Comparison of ENCODE assay signal across 12 cellular contexts in the genomic region with DNA sequence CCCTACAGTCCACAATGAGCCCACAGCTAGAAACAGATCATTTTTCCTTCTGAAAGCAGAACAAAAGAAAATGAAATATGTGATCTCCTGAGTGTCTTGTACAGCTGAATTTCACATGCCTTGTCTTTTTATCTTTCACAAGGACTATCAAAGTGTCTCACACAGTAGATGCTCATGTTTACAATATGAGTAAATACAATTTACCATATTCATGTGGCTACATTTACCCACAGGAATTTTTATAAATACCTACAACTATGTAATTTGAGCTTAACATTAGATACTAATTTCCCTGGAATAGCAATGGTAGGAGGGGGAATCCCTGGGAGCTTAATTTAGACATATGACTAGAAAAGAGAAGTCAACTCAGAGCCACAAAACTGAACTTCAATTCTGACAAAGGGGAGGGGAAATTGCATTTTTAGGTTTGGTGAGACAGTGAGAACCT.
DNase-seq lines count a peak whose midpoint lies in the region; ATAC-seq, FAIRE-seq and TF ChIP-seq lines count a peak whose summit lies in the region.
"Had no signal": no experiment of that assay in that cellular context is flagged by ENCODE, and none has a peak within 500 bp of the region (broad histone marks: within the 10 kb centered on the region; RNA-seq: fewer than 3 reads in every experiment).

No MANE protein-coding gene starts in this region.

- H3K4me3 ChIP-seq in astrocyte (ENCODE audit: insufficient read depth, low read depth, low read length): no peak overlapping the region
- no peak overlapping the region for H3K4me3 ChIP-seq in esophagus muscularis mucosa
- H3K4me3 ChIP-seq: SK-N-MC had no signal

- H3K4me1 ChIP-seq in astrocyte (ENCODE audit: insufficient read depth, low read length): peaks cover 10% of the 10 kb centered on the region
- H3K4me1 ChIP-seq in esophagus muscularis mucosa: no peaks in the 10 kb centered on the region

- FAIRE-seq in astrocyte (lab: Jason Lieb, UNC): peak; percentile 47

- no peaks in the 10 kb centered on the region for H3K79me2 ChIP-seq in astrocyte (ENCODE audit: insufficient read depth, low read length)

- TF ChIP-seq CTCF in AG09319 (IDR thresholded peaks at IDR 0.05; ENCODE audit: low read depth, low read length): no peak
- no peak for TF ChIP-seq CTCF in astrocyte (IDR thresholded peaks at IDR 0.05; ENCODE audit: insufficient read depth, low read depth, low read length)
- no peak for TF ChIP-seq CTCF in esophagus muscularis mucosa (IDR thresholded peaks at IDR 0.05)

- H3K27ac ChIP-seq in astrocyte (ENCODE audit: low read depth, low read length): peak overlapping the region; percentile 11
- no peak overlapping the region for H3K27ac ChIP-seq in esophagus muscularis mucosa (replicated peaks in 1 of 4)
- H3K27ac ChIP-seq: C4-2B, SK-N-MC had no signal

- H3K4me3 Mint-ChIP-seq in astrocyte (ENCODE audit: unreplicated experiment): no peak overlapping the region
- H3K4me3 Mint-ChIP-seq: activated naive CD8-positive, alpha-beta T cell; immature natural killer cell had no signal

- H3K36me3 ChIP-seq in astrocyte (ENCODE audit: insufficient read depth, low read length): no peaks in the 10 kb centered on the region
- H3K36me3 ChIP-seq in esophagus muscularis mucosa: no peaks in the 10 kb centered on the region

- intact Hi-C loops in left ventricle myocardium superior (cut with micrococcal nuclease): no loop called here
- intact Hi-C loops in esophagus muscularis mucosa (cut with DNase I): no loop called here

- peak; percentile 37 for DNase-seq in AG09319 (ENCODE audit: extremely low read depth, low read depth)
- DNase-seq in astrocyte (ENCODE audit: low read depth): peak; percentile 85
- no peak for DNase-seq in left ventricle myocardium superior
- no peak for DNase-seq in esophagus muscularis mucosa (ENCODE audit: extremely low spot score)
- DNase-seq in GM19240 (ENCODE audit: insufficient read length, low spot score): no peak
- no peak for DNase-seq in stimulated activated CD4-positive, alpha-beta T cell treated with anti-CD3 and anti-CD28 coated beads, Interleukin-15, amount 100 ng/mL, for 24 hours
- DNase-seq: immature natural killer cell had no signal

- no peaks in the 10 kb centered on the region for H3K27me3 ChIP-seq in astrocyte (ENCODE audit: insufficient read depth, low read length)
- no peaks in the 10 kb centered on the region for H3K27me3 ChIP-seq in esophagus muscularis mucosa

- peaks cover 2% of the 10 kb centered on the region for H3K9me3 Mint-ChIP-seq in astrocyte (ENCODE audit: unreplicated experiment)

- H2AFZ ChIP-seq in astrocyte (ENCODE audit: low read depth, low read length): no peak overlapping the region

- no peak overlapping the region for H3K27ac Mint-ChIP-seq in astrocyte (ENCODE audit: unreplicated experiment)
- H3K27ac Mint-ChIP-seq: activated naive CD8-positive, alpha-beta T cell; immature natural killer cell had no signal

- peaks cover 12% of the 10 kb centered on the region for H3K4me1 Mint-ChIP-seq in astrocyte (ENCODE audit: low read depth, unreplicated experiment)
- H3K4me1 Mint-ChIP-seq: immature natural killer cell had no signal

- no peak for TF ChIP-seq POLR2A in esophagus muscularis mucosa (IDR thresholded peaks at IDR 0.05; ENCODE audit: low read depth)

- H3K9ac ChIP-seq in astrocyte (ENCODE audit: low read length): peak overlapping the region; percentile 38

- H3K9me3 ChIP-seq in astrocyte (ENCODE audit: insufficient read depth, low read depth, low read length): no peaks in the 10 kb centered on the region
- no peaks in the 10 kb centered on the region for H3K9me3 ChIP-seq in esophagus muscularis mucosa

- H3K36me3 Mint-ChIP-seq in astrocyte (ENCODE audit: low read depth, unreplicated experiment): no peaks in the 10 kb centered on the region
- H3K36me3 Mint-ChIP-seq: activated naive CD8-positive, alpha-beta T cell; immature natural killer cell had no signal

- no peaks in the 10 kb centered on the region for H3K27me3 Mint-ChIP-seq in astrocyte (ENCODE audit: low read depth, unreplicated experiment)

- no peaks in the 10 kb centered on the region for H4K20me1 ChIP-seq in astrocyte (ENCODE audit: insufficient read depth, low read length)

- ATAC-seq in GM19452 (IDR thresholded peaks at IDR 0.05; ENCODE audit: unreplicated experiment) (peak; percentile 49), HG03097 (IDR thresholded peaks at IDR 0.05; ENCODE audit: low FRiP score, unreplicated experiment) (peak; percentile 27), left ventricle myocardium superior (no peak)

- no peak for TF ChIP-seq EP300 in esophagus muscularis mucosa (IDR thresholded peaks at IDR 0.05)

- H3K4me2 ChIP-seq in astrocyte (ENCODE audit: low read length): peak overlapping the region; percentile 32

Comparison
In these comparisons a context has a peak if more than half of its experiments do, and no peak if none do; other contexts are left out.
1. DNase-seq: peak in AG09319 (single experiment) and astrocyte (single experiment); none in left ventricle myocardium superior (single experiment), esophagus muscularis mucosa (single experiment), GM19240 (single experiment) and stimulated activated CD4-positive, alpha-beta T cell treated with anti-CD3 and anti-CD28 coated beads, Interleukin-15, amount 100 ng/mL, for 24 hours (single experiment).